ENCODE assay signal across 9 cellular contexts in genomic region chr12:117032593-117033381, GRCh38.
DNase-seq lines count a peak whose midpoint lies in the region; ATAC-seq lines count a peak whose summit lies in the region.
"Had no signal": no experiment of that assay in that cellular context is flagged by ENCODE, and none has a peak within 500 bp of the region (broad histone marks: within the 10 kb centered on the region; RNA-seq: fewer than 3 reads in every experiment).

No MANE protein-coding gene starts in this region.

- DNase-seq in AG08395 (ENCODE audit: low spot score) (peak; percentile 27), NCI-H1105 treated with DMSO at 0.1 percent for 48 hours (lab: John Stamatoyannopoulos, UW) (peak; percentile 75), cerebellar cortex (ENCODE audit: low spot score) (peak; percentile 28), lung microvascular endothelial cell (ENCODE audit: low read depth in 2 of 2) (peak; percentile 22 to 35), activated gamma-delta T cell treated with Interleukin-2 at 50 U/mL for 16 hours (no peak), glomerular visceral epithelial cell (ENCODE audit: extremely low spot score) (no peak)
- DNase-seq in stimulated activated CD4-positive, alpha-beta T cell treated with anti-CD3 and anti-CD28 coated beads, Interleukin-12 subunit alpha, Interleukin-12 subunit beta, amount 100 ng/mL, for 4 hours = no peak
- DNase-seq: activated T-cell treated with anti-CD3 and anti-CD28 coated beads, Interleukin-2, amount 50 U/mL, for 48 hours had no signal

- no peak for ATAC-seq in GM19452 (IDR thresholded peaks at IDR 0.05; ENCODE audit: unreplicated experiment)

Comparison
In these comparisons a context has a peak if more than half of its experiments do, and no peak if none do; other contexts are left out.
1. DNase-seq: peak in AG08395 (single experiment), NCI-H1105 treated with DMSO at 0.1 percent for 48 hours (single experiment), cerebellar cortex (single experiment) and lung microvascular endothelial cell (2 of 2); none in activated gamma-delta T cell treated with Interleukin-2 at 50 U/mL for 16 hours (single experiment), stimulated activated CD4-positive, alpha-beta T cell treated with anti-CD3 and anti-CD28 coated beads, Interleukin-12 subunit alpha, Interleukin-12 subunit beta, amount 100 ng/mL, for 4 hours (single experiment) and glomerular visceral epithelial cell (single experiment).